ENCODE assay signal across 8 cellular contexts in the genomic region with DNA sequence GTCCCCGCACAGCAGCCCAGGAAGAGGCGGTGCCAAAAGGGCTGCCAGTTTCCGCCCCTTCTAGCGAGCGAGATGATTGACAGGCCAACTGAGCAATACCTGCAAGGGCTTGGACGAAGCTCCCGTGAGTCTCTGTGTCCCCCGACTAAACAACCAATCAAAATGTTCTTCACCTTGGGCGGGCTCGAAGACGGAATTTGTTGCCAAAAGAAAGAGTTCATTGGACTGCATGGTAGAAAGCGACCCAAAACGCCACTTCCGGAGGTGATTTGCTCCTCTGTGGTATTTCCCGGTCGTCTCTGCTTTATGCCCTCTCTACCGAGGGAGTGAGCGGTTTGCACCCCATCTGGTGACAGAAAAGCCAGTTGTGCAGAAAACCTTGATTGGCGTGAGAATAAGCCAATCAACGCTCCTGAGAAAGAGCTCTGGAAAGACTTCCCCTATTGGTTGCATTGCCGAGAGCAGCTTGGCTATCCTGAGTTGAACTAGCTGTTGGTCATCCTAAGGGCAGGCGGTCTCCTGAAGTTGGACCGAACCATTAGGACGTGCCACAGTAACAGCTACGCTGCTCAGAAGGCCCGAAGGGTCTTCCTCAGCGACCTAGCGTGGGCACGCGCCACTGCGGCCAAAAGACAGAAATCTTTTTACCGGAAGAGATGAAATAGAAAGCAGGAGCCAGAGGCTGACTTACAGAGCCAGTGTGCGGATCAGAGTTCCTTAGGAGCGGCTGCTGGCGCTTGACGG. TPM values are rescaled to one million over a fixed set of nuclear protein-coding genes. Genes with fewer than 3 reads are reported as not detected.
DNase-seq lines count a peak whose midpoint lies in the region; ATAC-seq, FAIRE-seq and TF ChIP-seq lines count a peak whose summit lies in the region.

No MANE protein-coding gene starts in this region.

- CTCF ChIA-PET in A673 (lab: Charles Lee) (interaction anchor here (0.7 kb wide), 1 partner anchor 262 kb away, joined by 4 read pairs; no protein-coding TSS in a partner anchor), mammary epithelial cell (lab: Charles Lee; ENCODE audit: low non-redundant PET) (interaction anchor here (0.6 kb wide), 2 partner anchors 148 to 250 kb away, joined by 4 to 5 read pairs; no protein-coding TSS in a partner anchor)

- H3K4me1 Mint-ChIP-seq in T-helper 1 cell treated with Interleukin-12 subunit alpha and Interleukin-12 subunit beta and Interleukin-4 antibody, amounts not matched to agents 30 μg/mL and 1 μg/mL, for 36 hours (ENCODE audit: low read depth): peaks cover 42% of the 10 kb centered on the region

- H3K27me3 ChIP-seq in A673 (replicated peaks; ENCODE audit: insufficient read depth, low read depth, low read length, poor library complexity) (no peaks in the 10 kb centered on the region), mammary epithelial cell (ENCODE audit: insufficient read depth, low read length) (no peaks in the 10 kb centered on the region), small intestine (ENCODE audit: control insufficient read depth in 2 of 2, insufficient read depth in 2 of 2, low read length in 2 of 2) (no peaks in the 10 kb centered on the region)

- H3K9ac ChIP-seq in mammary epithelial cell (ENCODE audit: insufficient read depth, low read length): peak overlapping the region; percentile 83

- H3K4me3 Mint-ChIP-seq in T-helper 1 cell treated with Interleukin-12 subunit alpha and Interleukin-12 subunit beta and Interleukin-4 antibody, amounts not matched to agents 30 μg/mL and 1 μg/mL, for 36 hours: peak overlapping the region; percentile 100

- DNase-seq in A673 (ENCODE audit: low spot score) (peak; percentile 100), NCI-H1694 treated with DMSO at 0.1 percent for 48 hours (lab: John Stamatoyannopoulos, UW) (peak; percentile 93), mammary epithelial cell (peak; percentile 100), iPS-NIHi7 (ENCODE audit: extremely low spot score) (peak; percentile 97), small intestine (peak; percentile 100)

- POLR2A ChIA-PET in A673 (lab: Charles Lee; ENCODE audit: low non-redundant PET): interaction anchor here (0.7 kb wide), 2 partner anchors 26 to 333 kb away, joined by 3 read pairs; no protein-coding TSS in a partner anchor

- H3K36me3 ChIP-seq in A673 (ENCODE audit: insufficient read depth, low read length, poor library complexity, severe bottlenecking): no peaks in the 10 kb centered on the region
- H3K36me3 ChIP-seq in mammary epithelial cell (ENCODE audit: insufficient read depth, low read length): no peaks in the 10 kb centered on the region
- H3K36me3 ChIP-seq in small intestine (ENCODE audit: control insufficient read depth in 2 of 2, insufficient read depth in 2 of 2, low read length in 2 of 2): no peaks in the 10 kb centered on the region

- in situ Hi-C loops in mammary epithelial cell (cut with MboI; ENCODE audit: low sequenced_read_pairs in 2 of 2): loop anchor here in 1 of 2 donors (25.0 kb wide), 1 partner anchor 347 kb away; the partner anchor contains the start of gene PDCD6IP

- peak overlapping the region; percentile 84 for H3K4me2 ChIP-seq in mammary epithelial cell (ENCODE audit: insufficient read depth, low read depth, low read length)

- FAIRE-seq in small intestine (lab: Jason Lieb, UNC): no peak

- WGBS in mammary epithelial cell (ENCODE audit: low coverage, missing lambda C conversion rate): 0% methylated on average over 31 of the region's 36 CpGs
- 0% methylated on average over 35 to 36 of the region's 36 CpGs for WGBS in small intestine, 3 donors

- dilution Hi-C loops in mammary epithelial cell (cut with HindIII; ENCODE audit: low sequenced_read_pairs): no loop called here

- H3K4me1 ChIP-seq in A673 (ENCODE audit: insufficient read depth, low read length, poor library complexity, severe bottlenecking) (peaks cover 12% of the 10 kb centered on the region), mammary epithelial cell (ENCODE audit: insufficient read depth, low read length) (peaks cover 17% of the 10 kb centered on the region), small intestine (ENCODE audit: control insufficient read depth in 2 of 2, insufficient read depth in 1 of 2, low read depth in 1 of 2, low read length in 1 of 2) (peaks cover 5 to 10% of the 10 kb centered on the region in 2 donors)

- peaks cover 42% of the 10 kb centered on the region for H3K79me2 ChIP-seq in mammary epithelial cell (ENCODE audit: insufficient read depth, low read length)

- no peaks in the 10 kb centered on the region for H3K9me3 Mint-ChIP-seq in T-helper 1 cell treated with Interleukin-12 subunit alpha and Interleukin-12 subunit beta and Interleukin-4 antibody, amounts not matched to agents 30 μg/mL and 1 μg/mL, for 36 hours

- BruUV-seq in A673 (replicated peaks; lab: Mats Ljungman, UMichigan) (no TSS peak), mammary epithelial cell (replicated peaks; lab: Mats Ljungman, UMichigan) (no TSS peak)

- H3K27ac Mint-ChIP-seq in T-helper 1 cell treated with Interleukin-12 subunit alpha and Interleukin-12 subunit beta and Interleukin-4 antibody, amounts not matched to agents 30 μg/mL and 1 μg/mL, for 36 hours: peak overlapping the region; percentile 100

- H3K36me3 Mint-ChIP-seq in T-helper 1 cell treated with Interleukin-12 subunit alpha and Interleukin-12 subunit beta and Interleukin-4 antibody, amounts not matched to agents 30 μg/mL and 1 μg/mL, for 36 hours (ENCODE audit: low read depth): peaks cover 2% of the 10 kb centered on the region

- TF ChIP-seq CTCF in A673 (conservative IDR thresholded peaks at IDR 0.05; ENCODE audit: low read depth, low read length) (no peak), mammary epithelial cell (conservative IDR thresholded peaks at IDR 0.05 in 1 of 2, IDR thresholded peaks at IDR 0.05 in 1 of 2; ENCODE audit: extremely low read depth in 1 of 2, insufficient read depth in 1 of 2, low read depth in 1 of 2, low read length in 2 of 2) (no peak)

- H2AFZ ChIP-seq in mammary epithelial cell (ENCODE audit: low read depth, low read length): peak overlapping the region; percentile 92

- H3K9me3 ChIP-seq in A673 (ENCODE audit: low read depth, low read length, poor library complexity, severe bottlenecking): no peaks in the 10 kb centered on the region
- H3K9me3 ChIP-seq in mammary epithelial cell (replicated peaks; ENCODE audit: insufficient read depth, low read length): no peaks in the 10 kb centered on the region
- no peaks in the 10 kb centered on the region for H3K9me3 ChIP-seq in small intestine (ENCODE audit: control insufficient read depth, low read depth)

- H3K27me3 Mint-ChIP-seq in T-helper 1 cell treated with Interleukin-12 subunit alpha and Interleukin-12 subunit beta and Interleukin-4 antibody, amounts not matched to agents 30 μg/mL and 1 μg/mL, for 36 hours (ENCODE audit: low read depth): no peaks in the 10 kb centered on the region

- intact Hi-C loops in A673 (cut with micrococcal nuclease; ENCODE audit: unreplicated experiment) (no loop called here), mammary epithelial cell (cut with micrococcal nuclease) (loop anchor here (1.0 to 5.0 kb wide), 3 partner anchors 11 to 347 kb away; partner anchors contain the start of gene CLASP2)

- ATAC-seq in GM18502 (IDR thresholded peaks at IDR 0.05; ENCODE audit: poor library complexity, unreplicated experiment) (peak; percentile 89), HG02938 (IDR thresholded peaks at IDR 0.05; ENCODE audit: unreplicated experiment) (peak; percentile 83)

- H3K27ac ChIP-seq in A673 (ENCODE audit: low read depth, low read length, poor library complexity, severe bottlenecking): peak overlapping the region; percentile 93
- peak overlapping the region; percentile 83 for H3K27ac ChIP-seq in mammary epithelial cell (ENCODE audit: insufficient read depth, low read depth, low read length)
- H3K27ac ChIP-seq in small intestine (ENCODE audit: low read depth in 1 of 2, low read length in 1 of 2): peak overlapping the region; percentile 94 to 100

- H4K20me1 ChIP-seq in mammary epithelial cell (ENCODE audit: insufficient read depth, low read length): no peaks in the 10 kb centered on the region

- H3K4me3 ChIP-seq in A673 (ENCODE audit: low read depth, low read length, poor library complexity, severe bottlenecking) (peak overlapping the region; percentile 63), mammary epithelial cell (replicated peaks in 1 of 3; ENCODE audit: insufficient read depth in 1 of 3, low read depth in 2 of 3, low read length in 3 of 3) (peak overlapping the region; percentile 55 to 86 (median 62)), small intestine (ENCODE audit: low read depth in 1 of 2, low read length in 2 of 2) (peak overlapping the region; percentile 90 to 95)

RNA-seq across cellular contexts. Expression of gene UBP1, which starts 0.5 kb away (rescaled TPM):
- 55.3 and 59.4 TPM in 2 replicates for total RNA-seq in A673 (2021)
- 10 to 100 TPM; 44.8 to 63.7 TPM for total RNA-seq in mammary epithelial cell
- 63.3 TPM for polyA plus RNA-seq in mammary epithelial cell
- 142 TPM for polyA minus RNA-seq in mammary epithelial cell
- 10 to 100 TPM; 20.0 to 37.1 (median 32.9) TPM for polyA plus RNA-seq in small intestine

Comparison
In these comparisons a context has a peak if more than half of its experiments do, and no peak if none do; other contexts are left out.
1. Peak in every context shown above with its lines: DNase-seq, ATAC-seq, H3K4me3 ChIP-seq and H3K27ac ChIP-seq.